ENCODE assay signal across 8 cellular contexts in the genomic region with DNA sequence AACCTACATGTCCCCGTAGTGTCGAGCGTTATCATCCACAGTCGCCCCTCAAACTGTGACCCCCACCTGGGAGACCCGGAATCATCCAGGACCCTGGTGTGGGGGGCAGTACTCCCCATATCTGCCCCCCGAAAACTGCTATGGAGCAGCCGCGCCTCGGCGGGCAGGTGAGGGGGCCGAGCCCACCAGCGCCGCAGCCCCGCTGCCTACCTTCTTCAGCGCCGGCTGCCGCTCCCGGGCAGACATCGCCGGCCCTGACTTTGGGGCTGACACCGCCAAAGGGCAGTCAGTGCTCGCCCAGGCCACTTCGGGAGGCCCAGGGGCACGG. TPM values are rescaled to one million over a fixed set of nuclear protein-coding genes. Genes with fewer than 3 reads are reported as not detected.
DNase-seq lines count a peak whose midpoint lies in the region; FAIRE-seq and TF ChIP-seq lines count a peak whose summit lies in the region.

No MANE protein-coding gene starts in this region.

- POLR2A ChIA-PET in BJ (lab: Charles Lee), result no interaction called here
- POLR2A ChIA-PET in H1 (lab: Charles Lee; ENCODE audit: partially characterized antibody), result interaction anchor here (0.6 kb wide), 1 partner anchor 263 kb away, joined by 3 read pairs; no protein-coding TSS in a partner anchor

- H3K23me2 ChIP-seq in H1 (ENCODE audit: low read depth, low read length), result peaks cover 19% of the 10 kb centered on the region; the same call in 1 of the 2 replicates

- no peak for TF ChIP-seq POLR2A in H1 (IDR thresholded peaks at IDR 0.05; ENCODE audit: control extremely low read depth in 1 of 2, low read depth in 2 of 2, low read length in 2 of 2)

- TF ChIP-seq RAD21 in H1 (IDR thresholded peaks at IDR 0.05 in 1 of 2, conservative IDR thresholded peaks at IDR 0.05 in 1 of 2; ENCODE audit: low read depth in 2 of 2, low read length in 2 of 2), result no peak

- H3K4me3 ChIP-seq in BJ (ENCODE audit: low read depth, low read length) (peak overlapping the region; percentile 72), Karpas-422 (ENCODE audit: low read length) (peak overlapping the region; percentile 55; the same call in 1 of the 2 replicates), H1 (ENCODE audit: extremely low read depth in 1 of 4, insufficient read depth in 2 of 4, low read depth in 3 of 4, low read length in 4 of 4) (peak overlapping the region; percentile 42 to 78 (median 48)), neuron (ENCODE audit: low read length) (peak overlapping the region; percentile 39)

- no peak overlapping the region for H3K18ac ChIP-seq in H1 (ENCODE audit: extremely low read depth, low read length)

- H2BK12ac ChIP-seq in H1 (ENCODE audit: low read depth, low read length), result no peak overlapping the region

- no peaks in the 10 kb centered on the region for H4K20me1 ChIP-seq in Karpas-422 (ENCODE audit: insufficient read depth, low read depth, low read length)
- H4K20me1 ChIP-seq in H1 (replicated peaks in 1 of 2; ENCODE audit: control insufficient read depth in 1 of 2, insufficient read depth in 2 of 2, low read length in 2 of 2), result no peaks in the 10 kb centered on the region

- no peaks in the 10 kb centered on the region for H3K79me1 ChIP-seq in H1 (ENCODE audit: low read depth, low read length)

- no peak overlapping the region for H2BK5ac ChIP-seq in H1 (ENCODE audit: low read depth, low read length)

- H3K4me2 ChIP-seq in Karpas-422 (ENCODE audit: low read depth, low read length, poor library complexity, severe bottlenecking) (peak overlapping the region; percentile 79), H1 (ENCODE audit: insufficient read depth in 1 of 2, low read depth in 2 of 2, low read length in 2 of 2) (peak overlapping the region; percentile 77 to 80)

- H2AFZ ChIP-seq in Karpas-422 (ENCODE audit: low read length) (no peak overlapping the region), H1 (ENCODE audit: low read length) (0 out of 2 replicates have a peak overlapping the region, but pooled peaks have one; percentile 18), neuron (ENCODE audit: low read depth, low read length) (peak overlapping the region; percentile 98)

- peaks cover 17% of the 10 kb centered on the region for H3K4me1 ChIP-seq in Karpas-422 (ENCODE audit: low read length)
- peaks cover 3 to 12% (median 7%) of the 10 kb centered on the region in 4 experiments; a peak in 6 of 7 replicates for H3K4me1 ChIP-seq in H1 (replicated peaks in 1 of 4; ENCODE audit: control insufficient read depth in 3 of 4, insufficient read depth in 4 of 4, low read length in 3 of 4)
- peaks cover 3% of the 10 kb centered on the region for H3K4me1 ChIP-seq in neuron (ENCODE audit: insufficient read depth, low read length)

- H2AK5ac ChIP-seq in H1 (ENCODE audit: low read depth, low read length), result no peak overlapping the region

- H3K9ac ChIP-seq in Karpas-422 (ENCODE audit: low read length), result no peak overlapping the region
- no peak overlapping the region for H3K9ac ChIP-seq in H1 (replicated peaks in 1 of 4; ENCODE audit: extremely low read depth in 1 of 4, low read depth in 3 of 4, low read length in 3 of 4)

- no peaks in the 10 kb centered on the region for H3K79me2 ChIP-seq in Karpas-422 (ENCODE audit: low read length)
- no peaks in the 10 kb centered on the region for H3K79me2 ChIP-seq in H1 (ENCODE audit: control insufficient read depth in 1 of 2, insufficient read depth in 2 of 2, low read length in 2 of 2)

- H3K36me3 ChIP-seq in BJ (ENCODE audit: control insufficient read depth, insufficient read depth, low read length) (no peaks in the 10 kb centered on the region), Karpas-422 (ENCODE audit: insufficient read depth, low read length) (no peaks in the 10 kb centered on the region), H1 (ENCODE audit: control insufficient read depth in 2 of 4, insufficient read depth in 4 of 4, low read length in 3 of 4) (no peaks in the 10 kb centered on the region), neuron (ENCODE audit: insufficient read depth, low read length) (no peaks in the 10 kb centered on the region)

- TF ChIP-seq CTCF in BJ (IDR thresholded peaks at IDR 0.05; ENCODE audit: insufficient read depth, low read depth, low read length), result no peak
- TF ChIP-seq CTCF in H1 (IDR thresholded peaks at IDR 0.05; ENCODE audit: control extremely low read depth in 1 of 3, insufficient read depth in 1 of 3, low read depth in 1 of 3, low read length in 3 of 3), result no peak

- H3K4ac ChIP-seq in H1 (replicated peaks; ENCODE audit: insufficient read length, low read depth, low read length), result no peak overlapping the region

- H3K9me3 ChIP-seq in Karpas-422 (ENCODE audit: low read length) (no peaks in the 10 kb centered on the region), H1 (ENCODE audit: insufficient read depth in 2 of 2, low read depth in 1 of 2, low read length in 1 of 2) (no peaks in the 10 kb centered on the region), neuron (ENCODE audit: low read length) (no peaks in the 10 kb centered on the region)

- no peak for FAIRE-seq in H1 (lab: Jason Lieb, UNC)

- H3K14ac ChIP-seq in H1 (ENCODE audit: insufficient read length), result no peak overlapping the region

- TF ChIP-seq EP300 in H1 (IDR thresholded peaks at IDR 0.05; ENCODE audit: borderline replicate concordance in 1 of 2, low read depth in 2 of 2, low read length in 2 of 2), result no peak

- no peaks in the 10 kb centered on the region for H3K9me2 ChIP-seq in Karpas-422 (replicated peaks; ENCODE audit: insufficient read depth, low read length)

- no peak overlapping the region for H2BK15ac ChIP-seq in H1 (ENCODE audit: low read length)

- DNase-seq in BJ (ENCODE audit: low read depth) (no peak), Karpas-422 (no peak), H1 (ENCODE audit: low read depth in 1 of 2, low spot score in 2 of 2) (no peak), DMS79 (lab: John Stamatoyannopoulos, UW) (no peak), inferior parietal cortex (ENCODE audit: extremely low spot score) (no peak), NCI-H2171 treated with DMSO at 0.1 percent for 48 hours (lab: John Stamatoyannopoulos, UW) (no peak), OCI-M1 (lab: John Stamatoyannopoulos, UW) (no peak)

- CTCF ChIA-PET in BJ (lab: Yijun Ruan, JAX), result interaction anchor here (0.6 kb wide), 1 partner anchor 103 kb away, joined by 3 read pairs; no protein-coding TSS in a partner anchor
- CTCF ChIA-PET in H1 (lab: Charles Lee; ENCODE audit: partially characterized antibody), result no interaction called here

- no peak overlapping the region for H2BK20ac ChIP-seq in H1 (ENCODE audit: low read length)

- H3K56ac ChIP-seq in H1 (replicated peaks; ENCODE audit: insufficient read length, low read depth, low read length), result no peak overlapping the region

- peak overlapping the region; percentile 87 for H4K8ac ChIP-seq in H1 (ENCODE audit: extremely low read depth, insufficient read depth, low read length)

- H4K91ac ChIP-seq in H1 (replicated peaks; ENCODE audit: insufficient read length, low read length), result no peak overlapping the region

- 1% methylated on average over 14 of the region's 24 CpGs; no CpG with 5 or more reads in 1 of the 2 experiments for WGBS in H1 (ENCODE audit: extremely low coverage in 1 of 2, insufficient coverage in 1 of 2, insufficient read length in 1 of 2, insufficient replicate concordance in 2 of 2, low coverage in 1 of 2, low lambda C conversion rate in 2 of 2, missing lambda C conversion rate in 1 of 2), 2 experiments

- no peak overlapping the region for H3K27ac ChIP-seq in Karpas-422 (ENCODE audit: low read length)
- H3K27ac ChIP-seq in H1 (ENCODE audit: low read depth, low read length), result no peak overlapping the region

- H4K5ac ChIP-seq in H1 (ENCODE audit: insufficient read length, low read depth, low read length), result no peak overlapping the region

- no peak overlapping the region for H2BK120ac ChIP-seq in H1 (replicated peaks; ENCODE audit: low read depth, low read length)

- H3K23ac ChIP-seq in H1 (ENCODE audit: insufficient read length), result no peak overlapping the region

- no peaks in the 10 kb centered on the region for H3K27me3 ChIP-seq in BJ (ENCODE audit: control insufficient read depth, insufficient read depth, low read length)
- H3K27me3 ChIP-seq in Karpas-422 (ENCODE audit: low read length), result peaks cover 2% of the 10 kb centered on the region; the same call in 1 of the 2 replicates
- peaks cover 22 to 55% (median 45%) of the 10 kb centered on the region in 4 experiments for H3K27me3 ChIP-seq in H1 (replicated peaks in 1 of 4; ENCODE audit: control insufficient read depth in 3 of 4, extremely low read depth in 1 of 4, insufficient read depth in 3 of 4, low read length in 3 of 4)
- peaks cover 63% of the 10 kb centered on the region for H3K27me3 ChIP-seq in neuron (ENCODE audit: insufficient read depth, low read length)

TF ChIP-seq in H1, 55 proteins besides CTCF, POLR2A, EP300 and RAD21:
- TF ChIP-seq SUZ12 (IDR thresholded peaks at IDR 0.05; ENCODE audit: low read length) (peak; percentile 66; the same call in 1 of the 2 replicates), SIN3A (conservative IDR thresholded peaks at IDR 0.05 in 1 of 2, IDR thresholded peaks at IDR 0.05 in 1 of 2; ENCODE audit: low read depth in 1 of 2, low read length in 2 of 2) (0 out of 4 replicates have a peak, but pooled peaks of 1 of the 2 experiments have one; percentile 1), YY1 (IDR thresholded peaks at IDR 0.05; ENCODE audit: low read depth, low read length) (no peak), SP4 (IDR thresholded peaks at IDR 0.05; ENCODE audit: low read length) (no peak), NRF1 (IDR thresholded peaks at IDR 0.05; ENCODE audit: low read depth, low read length) (no peak), KDM4A (IDR thresholded peaks at IDR 0.05; ENCODE audit: low read depth, low read length, severe bottlenecking) (no peak), EZH2 (IDR thresholded peaks at IDR 0.05; ENCODE audit: low read depth, low read length, severe bottlenecking) (peak; percentile 16), ZNF274 (IDR thresholded peaks at IDR 0.05; ENCODE audit: borderline replicate concordance, extremely low read depth, low read length) (no peak), ASH2L (IDR thresholded peaks at IDR 0.05; ENCODE audit: low read length) (peak; percentile 28), BACH1 (IDR thresholded peaks at IDR 0.05; ENCODE audit: low read length) (no peak)

RNA-seq across cellular contexts. Expression of a gene that starts 0.8 kb away (rescaled TPM):
- polyA plus RNA-seq in BJ (2011; rRNA removed) (2.5 TPM in 2 replicates), H1 (2011; rRNA removed) (0.03 and 0.05 TPM in 2 replicates)
- polyA minus RNA-seq in BJ (2011; rRNA and poly(A)+ RNA removed), result 3.7 and 4.3 TPM in 2 replicates
- total RNA-seq in Karpas-422 (2014; rRNA removed; shearing (Covaris generic); ENCODE audit: low replicate concordance), result 0.25 TPM in 1 of 2 replicates, not detected in the other
- total RNA-seq in H1 (2021; fragmentation: NEBNext Ultra II Directional; extraction: Animal tissue kit (Norgen Biotek cat#: 25700)), result 0.11 and 0.28 TPM in 2 replicates
- 0.05 TPM for polyA plus RNA-seq in H1 (2011; cell fraction: cytosol; rRNA removed)
- polyA plus RNA-seq in H1 (2011; cell fraction: nucleus; rRNA removed), result 0.07 TPM
- 0.08 TPM in 4 replicates for polyA plus RNA-seq in H1 (2012, experiment 1 of 2)
- not detected for polyA plus RNA-seq in H1 (2012, experiment 2 of 2)
- 0.04 TPM for polyA plus RNA-seq in H1 (2013, experiment 1 of 2)
- polyA plus RNA-seq in H1 (2013, experiment 2 of 2), result 0.06 TPM
- polyA minus RNA-seq in H1 (2011; rRNA and poly(A)+ RNA removed), result 0.19 and 0.24 TPM in 2 replicates
- polyA minus RNA-seq in H1 (2011; cell fraction: cytosol; rRNA and poly(A)+ RNA removed), result 0.15 TPM
- 0.40 TPM for polyA minus RNA-seq in H1 (2011; cell fraction: nucleus; rRNA and poly(A)+ RNA removed)
